Comparison of ENCODE assay signal across 8 cellular contexts in the genomic region with DNA sequence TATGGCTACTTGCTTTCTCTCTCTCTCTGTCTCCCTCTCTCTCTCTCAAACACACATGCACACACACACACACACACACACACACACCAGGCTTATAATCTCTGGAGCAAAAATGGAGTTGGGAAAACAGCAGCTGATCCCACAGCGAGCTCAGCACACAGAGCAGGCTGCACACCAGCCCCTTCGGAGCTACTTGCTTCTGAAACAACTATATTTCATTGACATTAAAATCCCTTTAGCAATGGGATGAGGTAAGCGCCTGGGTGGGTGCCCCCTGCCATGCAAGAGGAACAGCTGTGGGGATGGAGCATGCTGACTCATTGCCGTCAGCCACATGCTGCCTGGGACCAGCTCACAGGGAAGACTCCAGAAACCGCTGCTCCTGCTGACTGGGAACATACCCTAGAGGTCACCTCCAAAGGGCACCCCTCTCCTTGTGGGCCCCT. TPM values are rescaled to one million over a fixed set of nuclear protein-coding genes. Genes with fewer than 3 reads are reported as not detected.
DNase-seq lines count a peak whose midpoint lies in the region; ATAC-seq and TF ChIP-seq lines count a peak whose summit lies in the region.

No MANE protein-coding gene starts in this region.

- POLR2A ChIA-PET in activated CD8-positive, alpha-beta T cell treated with anti-CD3 and anti-CD28 coated beads for 36 hours (lab: Charles Lee) = interaction anchor here (1.1 kb wide), 1 partner anchor 13 kb away, joined by 3 read pairs; no protein-coding TSS in a partner anchor

- intact Hi-C loops in Calu3 (cut with micrococcal nuclease; ENCODE audit: unreplicated experiment) = no loop called here
- intact Hi-C loops in lower leg skin (cut with DNase I; ENCODE audit: low total_unique reads) = no loop called here
- intact Hi-C loops in activated CD8-positive, alpha-beta T cell treated with anti-CD3 and anti-CD28 coated beads for 36 hours (cut with micrococcal nuclease) = no loop called here

- H3K27ac Mint-ChIP-seq in Calu3 (ENCODE audit: unreplicated experiment) = no peak overlapping the region
- H3K27ac Mint-ChIP-seq in activated CD8-positive, alpha-beta T cell treated with anti-CD3 and anti-CD28 coated beads for 36 hours = no peak overlapping the region

- BruUV-seq in Calu3 (replicated peaks; lab: Mats Ljungman, UMichigan) = no TSS peak

- DNase-seq in Calu3 = peak; percentile 50
- DNase-seq in NCI-H2171 treated with DMSO at 0.1 percent for 48 hours (lab: John Stamatoyannopoulos, UW) = peak; percentile 83
- DNase-seq in brain microvascular endothelial cell = peak; percentile 95
- DNase-seq in lower leg skin (ENCODE audit: low spot score in 2 of 2) = peak; percentile 62 to 90
- DNase-seq in activated CD8-positive, alpha-beta T cell treated with anti-CD3 and anti-CD28 coated beads for 36 hours = no peak
- DNase-seq in SK-N-DZ (ENCODE audit: low spot score) = no peak

- no peak overlapping the region for H3K4me3 ChIP-seq in brain microvascular endothelial cell (ENCODE audit: low read depth, low read length)
- no peak overlapping the region for H3K4me3 ChIP-seq in lower leg skin (ENCODE audit: low read depth, poor library complexity, severe bottlenecking)

- TF ChIP-seq POLR2A in lower leg skin (IDR thresholded peaks at IDR 0.05) (no peak), GM18505 (IDR thresholded peaks at IDR 0.05; ENCODE audit: borderline replicate concordance, extremely low read depth, insufficient read depth, insufficient read length) (no peak)

- peaks cover 10% of the 10 kb centered on the region for H3K36me3 ChIP-seq in brain microvascular endothelial cell (replicated peaks)

- no peak for TF ChIP-seq CTCF in Calu3 (IDR thresholded peaks at IDR 0.05; ENCODE audit: unreplicated experiment)
- TF ChIP-seq CTCF in brain microvascular endothelial cell (IDR thresholded peaks at IDR 0.05; ENCODE audit: low read depth, low read length, missing control alignments) = no peak
- TF ChIP-seq CTCF in lower leg skin (IDR thresholded peaks at IDR 0.05) = no peak
- no peak for TF ChIP-seq CTCF in activated CD8-positive, alpha-beta T cell treated with anti-CD3 and anti-CD28 coated beads for 36 hours (IDR thresholded peaks at IDR 0.05)

- 43 to 67% methylated on average over 5 of the region's 5 CpGs for WGBS in lower leg skin, 2 donors

- peak overlapping the region; percentile 62 for H3K27ac ChIP-seq in brain microvascular endothelial cell

- CTCF ChIA-PET in Calu3 (lab: Charles Lee) = interaction anchor here (0.7 to 1.9 kb wide), 4 partner anchors 9 to 30 kb away, joined by 3 to 6 read pairs (median 4); no protein-coding TSS in a partner anchor
- CTCF ChIA-PET in activated CD8-positive, alpha-beta T cell treated with anti-CD3 and anti-CD28 coated beads for 36 hours (lab: Charles Lee) = interaction anchor here (1.3 kb wide), 1 partner anchor 9 kb away, joined by 3 read pairs; no protein-coding TSS in a partner anchor

- no peak overlapping the region for H3K4me3 Mint-ChIP-seq in Calu3 (ENCODE audit: low read depth, unreplicated experiment)
- no peak overlapping the region for H3K4me3 Mint-ChIP-seq in activated CD8-positive, alpha-beta T cell treated with anti-CD3 and anti-CD28 coated beads for 36 hours

- peaks cover 12% of the 10 kb centered on the region for H3K36me3 Mint-ChIP-seq in Calu3 (ENCODE audit: insufficient read depth, unreplicated experiment)
- peaks cover 5% of the 10 kb centered on the region for H3K36me3 Mint-ChIP-seq in activated CD8-positive, alpha-beta T cell treated with anti-CD3 and anti-CD28 coated beads for 36 hours (ENCODE audit: low read depth)

- peaks cover 2% of the 10 kb centered on the region for H3K9me3 Mint-ChIP-seq in Calu3 (ENCODE audit: low read depth, unreplicated experiment)
- no peaks in the 10 kb centered on the region for H3K9me3 Mint-ChIP-seq in activated CD8-positive, alpha-beta T cell treated with anti-CD3 and anti-CD28 coated beads for 36 hours

- no peak for ATAC-seq in activated CD8-positive, alpha-beta T cell treated with anti-CD3 and anti-CD28 coated beads for 36 hours
- ATAC-seq in GM18505 (IDR thresholded peaks at IDR 0.05; ENCODE audit: unreplicated experiment) (no peak), GM21786 (IDR thresholded peaks at IDR 0.05; ENCODE audit: unreplicated experiment) (no peak)

- H3K27me3 Mint-ChIP-seq in Calu3 (ENCODE audit: unreplicated experiment) = no peaks in the 10 kb centered on the region
- no peaks in the 10 kb centered on the region for H3K27me3 Mint-ChIP-seq in activated CD8-positive, alpha-beta T cell treated with anti-CD3 and anti-CD28 coated beads for 36 hours

- H3K4me1 Mint-ChIP-seq in Calu3 (ENCODE audit: low read depth, unreplicated experiment) = peaks cover 54% of the 10 kb centered on the region
- H3K4me1 Mint-ChIP-seq in activated CD8-positive, alpha-beta T cell treated with anti-CD3 and anti-CD28 coated beads for 36 hours (ENCODE audit: low read depth) = peaks cover 8% of the 10 kb centered on the region

- in situ Hi-C loops in brain microvascular endothelial cell (cut with HindIII; ENCODE audit: low pct_ligation_motif_present, low sequenced_read_pairs) = no loop called here

- no peaks in the 10 kb centered on the region for H3K27me3 ChIP-seq in brain microvascular endothelial cell (replicated peaks)

RNA-seq across cellular contexts. Expression of a gene that starts 45.7 kb away (rescaled TPM):
- total RNA-seq in Calu3 (2022) = 42.9 and 43.6 TPM in 2 replicates
- total RNA-seq in lower leg skin = 10 to 100 TPM; 10.2 to 18.0 (median 13.1) TPM
- 10 to 100 TPM; 25.8 to 26.1 TPM for total RNA-seq in activated CD8-positive, alpha-beta T cell treated with anti-CD3 and anti-CD28 coated beads for 36 hours
- polyA plus RNA-seq in SK-N-DZ (2014; cell fraction: cytosol; rRNA removed) = 11.9 and 12.0 TPM in 2 replicates
- 7.5 and 8.6 TPM in 2 replicates for polyA plus RNA-seq in SK-N-DZ (2014; cell fraction: nucleus; rRNA removed)

Comparison
In these comparisons a context has a peak if more than half of its experiments do, and no peak if none do; other contexts are left out.
1. DNase-seq: peak in Calu3 (single experiment), NCI-H2171 treated with DMSO at 0.1 percent for 48 hours (single experiment), brain microvascular endothelial cell (single experiment) and lower leg skin (2 of 2); none in activated CD8-positive, alpha-beta T cell treated with anti-CD3 and anti-CD28 coated beads for 36 hours (single experiment) and SK-N-DZ (single experiment).